ENCODE assay signal across 8 cellular contexts in the genomic region with DNA sequence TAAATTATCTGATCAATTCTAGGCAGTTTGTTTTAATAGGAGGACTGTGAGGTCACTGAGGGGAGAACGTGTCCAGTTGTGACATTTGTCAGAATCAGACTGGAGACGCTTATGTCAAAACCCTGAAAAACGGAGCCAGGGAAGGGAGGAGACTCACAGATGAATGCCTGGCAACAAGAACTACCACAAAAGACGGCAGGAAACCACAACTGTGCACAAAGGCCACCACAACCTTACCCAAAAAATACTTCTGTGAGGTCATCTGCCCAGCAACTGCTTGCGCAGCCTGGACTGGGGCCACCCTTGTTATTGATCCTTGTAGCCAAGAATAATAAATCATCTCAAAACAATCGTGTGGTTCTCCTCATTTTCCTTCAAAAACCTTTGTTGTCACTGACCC.
DNase-seq lines count a peak whose midpoint lies in the region; ATAC-seq and TF ChIP-seq lines count a peak whose summit lies in the region.

No MANE protein-coding gene starts in this region.

- CTCF ChIA-PET in activated CD4-positive, alpha-beta memory T cell treated with anti-CD3 and anti-CD28 coated beads for 36 hours (lab: Charles Lee), result no interaction called here
- CTCF ChIA-PET in RWPE1 (lab: Yijun Ruan, JAX), result no interaction called here

- H3K4me3 ChIP-seq in lung, result no peak overlapping the region

- H3K27me3 ChIP-seq in lung (ENCODE audit: control insufficient read depth, insufficient read depth), result peaks cover 5% of the 10 kb centered on the region

- intact Hi-C loops in activated CD4-positive, alpha-beta memory T cell treated with anti-CD3 and anti-CD28 coated beads for 36 hours (cut with micrococcal nuclease), result no loop called here

- H3K4me1 Mint-ChIP-seq in activated CD4-positive, alpha-beta memory T cell treated with anti-CD3 and anti-CD28 coated beads for 36 hours (ENCODE audit: low read depth), result peaks cover 36% of the 10 kb centered on the region

- no peaks in the 10 kb centered on the region for H3K36me3 ChIP-seq in lung (ENCODE audit: control insufficient read depth in 2 of 2, insufficient read depth in 2 of 2, low read length in 2 of 2)

- H3K4me1 ChIP-seq in lung (ENCODE audit: control insufficient read depth in 2 of 2, insufficient read depth in 2 of 2, low read length in 2 of 2), result peaks cover 0 to 3% of the 10 kb centered on the region in 2 donors

- H3K27ac Mint-ChIP-seq in activated CD4-positive, alpha-beta memory T cell treated with anti-CD3 and anti-CD28 coated beads for 36 hours, result no peak overlapping the region

- POLR2A ChIA-PET in activated CD4-positive, alpha-beta memory T cell treated with anti-CD3 and anti-CD28 coated beads for 36 hours (lab: Charles Lee), result no interaction called here
- POLR2A ChIA-PET in RWPE1 (lab: Yijun Ruan, JAX; ENCODE audit: low non-redundant PET), result no interaction called here

- peak; percentile 65 for DNase-seq in activated CD4-positive, alpha-beta memory T cell treated with anti-CD3 and anti-CD28 coated beads for 36 hours
- DNase-seq in lung (ENCODE audit: low spot score) (no peak), NCI-H2171 treated with DMSO at 0.1 percent for 48 hours (lab: John Stamatoyannopoulos, UW) (no peak), NCI-H187 treated with DMSO at 0.1 percent for 48 hours (lab: John Stamatoyannopoulos, UW) (no peak), NCI-H446 treated with DMSO at 0.1 percent for 48 hours (lab: John Stamatoyannopoulos, UW) (no peak), RWPE1 (ENCODE audit: low spot score) (no peak)

- peaks cover 61% of the 10 kb centered on the region for H3K27me3 Mint-ChIP-seq in activated CD4-positive, alpha-beta memory T cell treated with anti-CD3 and anti-CD28 coated beads for 36 hours

- ATAC-seq in GM18498 (IDR thresholded peaks at IDR 0.05; ENCODE audit: unreplicated experiment) (peak; percentile 85), HG03103 (IDR thresholded peaks at IDR 0.05; ENCODE audit: low read depth, unreplicated experiment) (peak; percentile 42), lung (ENCODE audit: insufficient read depth, low FRiP score) (peak; percentile 65)

- H3K9me3 ChIP-seq in lung (ENCODE audit: control insufficient read depth in 2 of 2, insufficient read depth in 1 of 2, low read length in 1 of 2), result no peaks in the 10 kb centered on the region

- no peak overlapping the region for H3K27ac ChIP-seq in lung (ENCODE audit: low read depth in 1 of 2, low read length in 1 of 2)
- H3K27ac ChIP-seq in RWPE1, result no peak overlapping the region

- no peaks in the 10 kb centered on the region for H3K9me3 Mint-ChIP-seq in activated CD4-positive, alpha-beta memory T cell treated with anti-CD3 and anti-CD28 coated beads for 36 hours

- H3K36me3 Mint-ChIP-seq in activated CD4-positive, alpha-beta memory T cell treated with anti-CD3 and anti-CD28 coated beads for 36 hours, result no peaks in the 10 kb centered on the region

- H3K4me3 Mint-ChIP-seq in activated CD4-positive, alpha-beta memory T cell treated with anti-CD3 and anti-CD28 coated beads for 36 hours, result no peak overlapping the region

- WGBS in lung, 2 donors, result 21 to 40% methylated on average over 6 of the region's 6 CpGs

- TF ChIP-seq CTCF in lung (IDR thresholded peaks at IDR 0.05; ENCODE audit: control extremely low read depth, extremely low read depth) (no peak), RWPE1 (conservative IDR thresholded peaks at IDR 0.05; ENCODE audit: low read depth) (no peak)
